Comparison of ENCODE assay signal across 8 cellular contexts in genomic region chrX:40174594-40175415, GRCh38.
DNase-seq lines count a peak whose midpoint lies in the region; ATAC-seq and TF ChIP-seq lines count a peak whose summit lies in the region.

No MANE protein-coding gene starts in this region.

- H3K4me2 ChIP-seq in skeletal muscle satellite cell (ENCODE audit: low read length), result peak overlapping the region; percentile 84

- H3K27me3 Mint-ChIP-seq in CD4-positive, alpha-beta T cell, result no peaks in the 10 kb centered on the region

- H3K4me1 ChIP-seq in HAP-1 (peaks cover 62% of the 10 kb centered on the region), adipocyte (ENCODE audit: control insufficient read depth, insufficient read depth, low read length) (peaks cover 14% of the 10 kb centered on the region), iPS DF 6.9 (ENCODE audit: control insufficient read depth, insufficient read depth, low read length) (peaks cover 5% of the 10 kb centered on the region; the same call in 1 of the 2 replicates), skeletal muscle satellite cell (ENCODE audit: control insufficient read depth, insufficient read depth, low read length) (peaks cover 35% of the 10 kb centered on the region)

- peak overlapping the region; percentile 100 for H3K27ac Mint-ChIP-seq in CD4-positive, alpha-beta T cell

- no peak for TF ChIP-seq CTCF in CD4-positive, alpha-beta T cell (IDR thresholded peaks at IDR 0.05)

- no CpG with 5 or more reads among the region's 56 CpGs for WGBS in iPS DF 6.9 (ENCODE audit: insufficient coverage, insufficient read length)

- DNase-seq in CD4-positive, alpha-beta T cell, result no peak
- DNase-seq in HAP-1 (ENCODE audit: low spot score in 2 of 2) (peak; percentile 29 to 80), NOMO-1 treated with DMSO at 0.1 percent for 48 hours (lab: John Stamatoyannopoulos, UW; ENCODE audit: unreplicated experiment) (peak; percentile 27), adipocyte (ENCODE audit: low read depth) (peak; percentile 66), iPS DF 6.9 (ENCODE audit: low read depth, low spot score) (no peak), GF-D8 (lab: John Stamatoyannopoulos, UW) (no peak)

- peak; percentile 2 for ATAC-seq in CD4-positive, alpha-beta T cell (ENCODE audit: poor library complexity)
- no peak for ATAC-seq in HG03469 (IDR thresholded peaks at IDR 0.05; ENCODE audit: unreplicated experiment)

- H3K36me3 Mint-ChIP-seq in CD4-positive, alpha-beta T cell (ENCODE audit: low read depth), result peaks cover 16% of the 10 kb centered on the region

- no peaks in the 10 kb centered on the region for H3K9me3 ChIP-seq in CD4-positive, alpha-beta T cell (ENCODE audit: control insufficient read depth, low read length)
- no peaks in the 10 kb centered on the region for H3K9me3 ChIP-seq in HAP-1
- H3K9me3 ChIP-seq in adipocyte (ENCODE audit: control insufficient read depth, low read length), result no peaks in the 10 kb centered on the region
- no peaks in the 10 kb centered on the region for H3K9me3 ChIP-seq in iPS DF 6.9 (ENCODE audit: control insufficient read depth, insufficient read depth, low read length)
- H3K9me3 ChIP-seq in skeletal muscle satellite cell (replicated peaks; ENCODE audit: low read length), result no peaks in the 10 kb centered on the region

- intact Hi-C loops in CD4-positive, alpha-beta T cell (cut with DNase I, micrococcal nuclease), result loop anchor here (1.0 to 10.0 kb wide), 6 partner anchors 76 to 358 kb away; partner anchors contain the start of gene BCOR (in 1 of the 2)

- H3K4me3 ChIP-seq in HAP-1 (peak overlapping the region; percentile 49), adipocyte (ENCODE audit: low read length) (peak overlapping the region; percentile 78), iPS DF 6.9 (ENCODE audit: low read length) (peak overlapping the region; percentile 51; the same call in 1 of the 2 replicates), skeletal muscle satellite cell (ENCODE audit: low read length) (peak overlapping the region; percentile 72)

- in situ Hi-C loops in HAP-1 (cut with MboI; ENCODE audit: low sequenced_read_pairs), result no loop called here

- no peaks in the 10 kb centered on the region for H3K9me3 Mint-ChIP-seq in CD4-positive, alpha-beta T cell

- no peaks in the 10 kb centered on the region for H3K27me3 ChIP-seq in CD4-positive, alpha-beta T cell (ENCODE audit: control insufficient read depth, insufficient read depth, low read length)
- H3K27me3 ChIP-seq in HAP-1 (ENCODE audit: low read depth) (no peaks in the 10 kb centered on the region), adipocyte (replicated peaks; ENCODE audit: control insufficient read depth, insufficient read depth, low read length) (peaks cover 6% of the 10 kb centered on the region), iPS DF 6.9 (ENCODE audit: control insufficient read depth, insufficient read depth, low read length) (no peaks in the 10 kb centered on the region; the same call in 1 of the 2 replicates), skeletal muscle satellite cell (ENCODE audit: control insufficient read depth, insufficient read depth, low read length) (peaks cover 7% of the 10 kb centered on the region)

- H3K4me1 Mint-ChIP-seq in CD4-positive, alpha-beta T cell (ENCODE audit: low read depth), result peaks cover 51% of the 10 kb centered on the region

- H3K27ac ChIP-seq in CD4-positive, alpha-beta T cell (ENCODE audit: low read depth, low read length), result peak overlapping the region; percentile 96
- H3K27ac ChIP-seq in iPS DF 6.9 (ENCODE audit: low read length), result no peak overlapping the region

- no peaks in the 10 kb centered on the region; the same call in 1 of the 2 replicates for H3K36me3 ChIP-seq in HAP-1 (replicated peaks)
- no peaks in the 10 kb centered on the region for H3K36me3 ChIP-seq in adipocyte (ENCODE audit: control insufficient read depth, insufficient read depth, low read length, severe bottlenecking)
- H3K36me3 ChIP-seq in iPS DF 6.9 (ENCODE audit: control insufficient read depth, insufficient read depth, low read length), result no peaks in the 10 kb centered on the region
- no peaks in the 10 kb centered on the region for H3K36me3 ChIP-seq in skeletal muscle satellite cell (ENCODE audit: insufficient read depth, low read length)

- H3K4me3 Mint-ChIP-seq in CD4-positive, alpha-beta T cell, result peak overlapping the region; percentile 97

- POLR2A ChIA-PET in CD4-positive, alpha-beta T cell (lab: Charles Lee), result interaction anchor here (1.0 to 11.4 kb wide), 9 partner anchors 9 to 402 kb away, joined by 3 to 236 read pairs (median 10); partner anchors contain the start of gene BCOR

- H3K9ac ChIP-seq in adipocyte (ENCODE audit: low read length) (peak overlapping the region; percentile 82), skeletal muscle satellite cell (ENCODE audit: low read depth, low read length) (peak overlapping the region; percentile 83)

- CTCF ChIA-PET in CD4-positive, alpha-beta T cell (lab: Charles Lee), result interaction anchor here (1.2 kb wide), 1 partner anchor 21 kb away, joined by 3 read pairs; no protein-coding TSS in a partner anchor

Comparison
In these comparisons a context has a peak if more than half of its experiments do, and no peak if none do; other contexts are left out.
1. DNase-seq: peak in HAP-1 (2 of 2), NOMO-1 treated with DMSO at 0.1 percent for 48 hours (single experiment) and adipocyte (single experiment); none in CD4-positive, alpha-beta T cell (0 of 10), iPS DF 6.9 (single experiment) and GF-D8 (single experiment).
2. Peak in every context shown above with its lines, with median percentiles within 50 percentile points of each other: H3K4me3 ChIP-seq.